12 cellular contexts compared by ENCODE assay signal in genomic region chr21:41616063-41616591, GRCh38.
DNase-seq lines count a peak whose midpoint lies in the region; ATAC-seq and TF ChIP-seq lines count a peak whose summit lies in the region.
"Had no signal": no experiment of that assay in that cellular context is flagged by ENCODE, and none has a peak within 500 bp of the region (broad histone marks: within the 10 kb centered on the region; RNA-seq: fewer than 3 reads in every experiment).

No MANE protein-coding gene starts in this region.

- intact Hi-C loops in breast epithelium (cut with DNase I; ENCODE audit: low total_unique reads), result no loop called here
- intact Hi-C loops in upper lobe of right lung (cut with DNase I), result no loop called here

- no peak for TF ChIP-seq CTCF in breast epithelium (IDR thresholded peaks at IDR 0.05)
- TF ChIP-seq CTCF in upper lobe of right lung (IDR thresholded peaks at IDR 0.05), result no peak

- H3K4me1 ChIP-seq in breast epithelium (peaks cover 23 to 30% of the 10 kb centered on the region in 2 donors), upper lobe of right lung (peaks cover 22% of the 10 kb centered on the region)

- ATAC-seq in upper lobe of right lung (no peak), left lobe of liver (no peak)
- ATAC-seq: HCT116 had no signal

- no peak for TF ChIP-seq POLR2A in breast epithelium (IDR thresholded peaks at IDR 0.05)

- H3K27ac ChIP-seq in breast epithelium (peak overlapping the region; percentile 93 to 95), layer of hippocampus (ENCODE audit: low read depth, low read length) (peak overlapping the region; percentile 30), upper lobe of right lung (peak overlapping the region; percentile 63)

- H3K36me3 ChIP-seq in breast epithelium (no peaks in the 10 kb centered on the region), upper lobe of right lung (no peaks in the 10 kb centered on the region)

- H3K4me3 ChIP-seq in breast epithelium, result peak overlapping the region in 1 of 3 donors; percentile 19
- no peak overlapping the region for H3K4me3 ChIP-seq in upper lobe of right lung

- DNase-seq in HT1080 (ENCODE audit: low read depth), result peak; percentile 7
- peak in 1 of 2 donors; percentile 59 for DNase-seq in breast epithelium (ENCODE audit: low spot score in 2 of 2)
- DNase-seq in upper lobe of right lung, result no peak
- no peak for DNase-seq in DMS114 treated with DMSO at 0.1 percent for 48 hours (lab: John Stamatoyannopoulos, UW; ENCODE audit: unreplicated experiment)
- DNase-seq in activated CD4-positive, CD25-positive, alpha-beta regulatory T cell (lab: John Stamatoyannopoulos, UW), result no peak
- DNase-seq in left lobe of liver (ENCODE audit: low spot score), result no peak
- DNase-seq: cerebellar nuclear complex; GDM1; NK-92 treated with Interleukin-12 subunit alpha and Interleukin-12 subunit beta, amount 100 ng/mL, for 24 hours; T-helper 9 cell had no signal

- H3K9me3 ChIP-seq in breast epithelium, result no peaks in the 10 kb centered on the region
- H3K9me3 ChIP-seq in upper lobe of right lung, result no peaks in the 10 kb centered on the region

- H3K27me3 ChIP-seq in breast epithelium, result no peaks in the 10 kb centered on the region
- H3K27me3 ChIP-seq in layer of hippocampus (ENCODE audit: control insufficient read depth, insufficient read depth, low read length), result no peaks in the 10 kb centered on the region
- no peaks in the 10 kb centered on the region for H3K27me3 ChIP-seq in upper lobe of right lung

Comparison
In these comparisons a context has a peak if more than half of its experiments do, and no peak if none do; other contexts are left out.
1. H3K27ac ChIP-seq: peak in every context shown above with its lines; median percentile 94 in breast epithelium; 63 in upper lobe of right lung; 30 in layer of hippocampus.